9 cellular contexts compared by ENCODE assay signal in the genomic region with DNA sequence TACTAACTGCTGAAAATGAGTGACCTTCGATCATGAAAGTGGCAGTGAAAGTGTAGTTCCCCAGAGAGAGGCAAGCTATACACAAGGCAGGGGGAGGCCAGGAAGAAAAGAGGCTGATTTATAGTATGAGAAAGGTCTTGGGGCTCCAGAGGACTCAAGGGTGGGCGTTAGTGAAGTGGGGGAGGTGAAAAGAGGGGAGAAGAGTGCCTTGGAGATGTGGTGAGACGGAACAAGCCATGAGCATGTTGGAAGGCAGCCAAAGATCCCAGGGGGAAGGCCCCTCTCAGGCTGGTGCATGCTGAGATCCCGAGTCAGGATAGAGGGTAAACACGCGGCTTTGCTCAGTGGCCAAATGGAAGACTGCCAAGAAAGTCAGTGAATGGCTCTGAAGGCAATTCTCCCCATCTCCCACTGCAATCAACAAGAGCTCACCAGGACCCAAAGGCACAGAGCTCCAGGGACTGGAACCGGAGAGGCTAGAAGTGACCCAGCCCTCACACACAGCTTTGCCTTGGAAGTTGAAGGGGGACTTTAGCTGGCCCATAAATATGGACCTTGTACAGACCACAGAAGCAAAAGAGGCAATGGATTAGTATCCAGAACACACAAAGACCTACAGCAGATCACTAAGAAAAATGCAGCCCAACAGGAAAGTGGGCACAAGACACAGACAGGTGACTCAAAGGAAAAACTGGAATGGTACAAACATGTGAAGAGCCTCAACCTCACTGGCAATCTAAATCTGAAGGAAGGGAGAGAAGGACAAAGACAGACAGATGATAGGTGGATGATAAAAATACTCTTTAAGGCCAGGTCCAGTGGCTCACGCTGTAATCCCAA. TPM values are rescaled to one million over a fixed set of nuclear protein-coding genes. Genes with fewer than 3 reads are reported as not detected.
DNase-seq lines count a peak whose midpoint lies in the region; ATAC-seq and FAIRE-seq lines count a peak whose summit lies in the region.
"Had no signal": no experiment of that assay in that cellular context is flagged by ENCODE, and none has a peak within 500 bp of the region (broad histone marks: within the 10 kb centered on the region; RNA-seq: fewer than 3 reads in every experiment).

No MANE protein-coding gene starts in this region.

- ATAC-seq in Right ventricle myocardium inferior = peak; percentile 15
- ATAC-seq in HG03280 (IDR thresholded peaks at IDR 0.05; ENCODE audit: unreplicated experiment) = no peak
- ATAC-seq in GM21390 (IDR thresholded peaks at IDR 0.05; ENCODE audit: unreplicated experiment) = no peak

- peak; percentile 57 for DNase-seq in Right ventricle myocardium inferior (ENCODE audit: missing footprints)
- DNase-seq in cardiac septum (ENCODE audit: low spot score) = no peak
- DNase-seq in SHP77 treated with DMSO at 0.1 percent for 48 hours (lab: John Stamatoyannopoulos, UW) = peak; percentile 56
- DNase-seq in iris pigment epithelial cell (ENCODE audit: low read depth) = peak; percentile 83
- peak; percentile 68 for DNase-seq in urothelium cell line (ENCODE audit: low spot score)
- DNase-seq in AG20443 (ENCODE audit: low spot score) = no peak

- no peak for FAIRE-seq in urothelium cell line (lab: Jason Lieb, UNC)
- FAIRE-seq: A204.1 had no signal

- intact Hi-C loops in Right ventricle myocardium inferior (cut with DNase I) = no loop called here
- intact Hi-C loops in cardiac septum (cut with DNase I) = no loop called here

RNA-seq across cellular contexts. Expression of a gene that starts 49.6 kb away (rescaled TPM):
- total RNA-seq in Right ventricle myocardium inferior (not detected), cardiac septum (not detected)

RNA-seq across cellular contexts. Expression of a gene that starts 49.6 kb away (rescaled TPM):
- total RNA-seq in Right ventricle myocardium inferior (9.5 TPM), cardiac septum (8.7 TPM)

Comparison
In these comparisons a context has a peak if more than half of its experiments do, and no peak if none do; other contexts are left out.
1. DNase-seq: peak in Right ventricle myocardium inferior (single experiment), SHP77 treated with DMSO at 0.1 percent for 48 hours (single experiment), iris pigment epithelial cell (single experiment) and urothelium cell line (single experiment); none in cardiac septum (single experiment) and AG20443 (single experiment).